In the genomic region with DNA sequence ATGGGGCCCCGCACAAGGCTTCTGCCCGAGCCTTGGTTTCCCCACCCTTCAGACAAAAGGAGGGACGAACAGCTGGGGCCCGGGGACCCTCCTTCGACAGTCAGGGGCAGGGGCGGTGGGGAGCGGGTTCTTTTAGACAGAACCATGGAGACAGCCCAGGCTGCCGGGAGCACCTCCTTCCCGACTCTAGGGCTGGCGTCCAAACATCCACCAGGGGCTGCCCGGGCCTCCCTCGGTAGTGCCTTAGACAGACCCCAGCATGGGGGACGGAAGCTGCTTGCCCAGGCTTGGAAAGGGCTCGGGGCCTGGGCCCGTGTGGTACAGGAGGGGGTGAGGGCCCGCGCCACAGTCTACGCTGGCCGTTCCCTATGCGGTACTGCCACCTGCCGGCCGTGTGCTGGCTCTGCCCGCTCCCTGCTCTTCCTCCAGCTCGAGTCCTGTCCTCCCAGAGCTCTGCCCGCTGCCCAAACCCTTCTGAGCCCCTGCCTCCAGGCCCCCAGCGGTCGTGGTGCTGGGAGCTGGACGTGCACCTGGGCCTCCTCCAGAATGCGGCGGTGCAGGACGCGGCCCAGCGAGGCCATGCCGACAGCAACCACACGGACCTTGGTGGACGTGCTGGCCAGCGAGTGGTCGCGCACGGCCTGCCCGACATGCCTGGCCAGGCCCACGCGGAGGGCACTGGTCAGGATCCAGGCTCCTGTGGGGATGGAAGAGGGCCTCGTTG, we compare ENCODE assay signal across 7 cellular contexts. TPM values are rescaled to one million over a fixed set of nuclear protein-coding genes. Genes with fewer than 3 reads are reported as not detected.
A peak's percentile ranks its signal among the peaks of the same experiment; 100 is the strongest.
DNase-seq lines count a peak whose midpoint lies in the region; FAIRE-seq and TF ChIP-seq lines count a peak whose summit lies in the region.

No MANE protein-coding gene starts in this region.

- H3K27me3 ChIP-seq in KMS-11 (ENCODE audit: insufficient read depth, low read depth) (peaks cover 63% of the 10 kb centered on the region), Peyer's patch (no peaks in the 10 kb centered on the region), neuron (ENCODE audit: insufficient read depth, low read length) (no peaks in the 10 kb centered on the region), stomach (peaks cover 0 to 28% (median 5%) of the 10 kb centered on the region in 3 donors)

- peak; percentile 66 for FAIRE-seq in GM18507 (lab: Jason Lieb, UNC)

- no peaks in the 10 kb centered on the region for H3K27me3 Mint-ChIP-seq in activated T-helper 1 cell treated with anti-CD3 and anti-CD28 coated beads, Interleukin-12 subunit alpha, Interleukin-12 subunit beta, Interleukin-2, Interleukin-4 antibody, amounts not matched to agents 30 ng/mL and 10 ng/mL and 1 ng/mL, durations not matched to agents 14 hours and 24 hours and 36 hours (ENCODE audit: insufficient read depth)

- H2AFZ ChIP-seq in KMS-11 (ENCODE audit: low read depth) (peak overlapping the region; percentile 30; the same call in 1 of the 2 replicates), neuron (ENCODE audit: low read depth, low read length) (peak overlapping the region; percentile 62)

- H3K27ac Mint-ChIP-seq in activated T-helper 1 cell treated with anti-CD3 and anti-CD28 coated beads, Interleukin-12 subunit alpha, Interleukin-12 subunit beta, Interleukin-2, Interleukin-4 antibody, amounts not matched to agents 30 ng/mL and 10 ng/mL and 1 ng/mL, durations not matched to agents 14 hours and 24 hours and 36 hours: no peak overlapping the region

- no peak overlapping the region for H3K4me3 ChIP-seq in KMS-11 (IDR thresholded peaks at IDR 0.05; ENCODE audit: insufficient read depth, low read depth, low read length)
- peak overlapping the region in 2 of 4 donors; percentile 27 to 38 for H3K4me3 ChIP-seq in Peyer's patch
- H3K4me3 ChIP-seq in fibroblast of the aortic adventitia (ENCODE audit: low read depth, low read length): no peak overlapping the region
- no peak overlapping the region for H3K4me3 ChIP-seq in neuron (ENCODE audit: low read length)
- H3K4me3 ChIP-seq in stomach: no peak overlapping the region

- H3K4me1 Mint-ChIP-seq in activated T-helper 1 cell treated with anti-CD3 and anti-CD28 coated beads, Interleukin-12 subunit alpha, Interleukin-12 subunit beta, Interleukin-2, Interleukin-4 antibody, amounts not matched to agents 30 ng/mL and 10 ng/mL and 1 ng/mL, durations not matched to agents 14 hours and 24 hours and 36 hours (ENCODE audit: low read depth): no peaks in the 10 kb centered on the region

- intact Hi-C loops in activated T-helper 1 cell treated with anti-CD3 and anti-CD28 coated beads, Interleukin-12 subunit alpha, Interleukin-12 subunit beta, Interleukin-2, Interleukin-4 antibody, amounts not matched to agents 30 ng/mL and 10 ng/mL and 1 ng/mL, durations not matched to agents 14 hours and 24 hours and 36 hours (cut with micrococcal nuclease): loop anchor here (1.0 kb wide), 4 partner anchors 20 to 234 kb away; a partner anchor contains a TSS
- intact Hi-C loops in stomach (cut with DNase I; ENCODE audit: low total_unique reads): loop anchor here (2.0 kb wide), 1 partner anchor 226 kb away; no protein-coding TSS in a partner anchor

- no peaks in the 10 kb centered on the region for H3K9me3 Mint-ChIP-seq in activated T-helper 1 cell treated with anti-CD3 and anti-CD28 coated beads, Interleukin-12 subunit alpha, Interleukin-12 subunit beta, Interleukin-2, Interleukin-4 antibody, amounts not matched to agents 30 ng/mL and 10 ng/mL and 1 ng/mL, durations not matched to agents 14 hours and 24 hours and 36 hours

- no peaks in the 10 kb centered on the region for H3K4me1 ChIP-seq in KMS-11 (ENCODE audit: low read depth, poor library complexity, severe bottlenecking)
- peaks cover 4 to 13% (median 7%) of the 10 kb centered on the region in 4 donors for H3K4me1 ChIP-seq in Peyer's patch
- peaks cover 3% of the 10 kb centered on the region for H3K4me1 ChIP-seq in neuron (ENCODE audit: insufficient read depth, low read length)
- H3K4me1 ChIP-seq in stomach: peaks cover 9 to 17% (median 14%) of the 10 kb centered on the region in 4 donors

- no peak overlapping the region for H3K4me3 Mint-ChIP-seq in activated T-helper 1 cell treated with anti-CD3 and anti-CD28 coated beads, Interleukin-12 subunit alpha, Interleukin-12 subunit beta, Interleukin-2, Interleukin-4 antibody, amounts not matched to agents 30 ng/mL and 10 ng/mL and 1 ng/mL, durations not matched to agents 14 hours and 24 hours and 36 hours

- peak; percentile 88 for DNase-seq in GM18507 (ENCODE audit: extremely low spot score, insufficient read length, low read depth)
- peak; percentile 57 to 86 (median 84) for DNase-seq in Peyer's patch
- peak; percentile 56 for DNase-seq in activated T-helper 1 cell treated with anti-CD3 and anti-CD28 coated beads, Interleukin-12 subunit alpha, Interleukin-12 subunit beta, Interleukin-2, Interleukin-4 antibody, amounts not matched to agents 30 ng/mL and 10 ng/mL and 1 ng/mL, durations not matched to agents 14 hours and 24 hours and 36 hours (ENCODE audit: low spot score)
- peak; percentile 69 for DNase-seq in fibroblast of the aortic adventitia (ENCODE audit: low read depth)
- peak; percentile 77 for DNase-seq in stomach

- no peaks in the 10 kb centered on the region for H3K36me3 ChIP-seq in KMS-11 (ENCODE audit: insufficient read depth)
- H3K36me3 ChIP-seq in Peyer's patch: no peaks in the 10 kb centered on the region
- H3K36me3 ChIP-seq in neuron (ENCODE audit: insufficient read depth, low read length): no peaks in the 10 kb centered on the region
- no peaks in the 10 kb centered on the region for H3K36me3 ChIP-seq in stomach

- H4K20me1 ChIP-seq in KMS-11 (ENCODE audit: insufficient read depth): no peaks in the 10 kb centered on the region

- TF ChIP-seq EP300 in stomach (IDR thresholded peaks at IDR 0.05): no peak

- no peak overlapping the region; the same call in 1 of the 2 replicates for H3K4me2 ChIP-seq in KMS-11

- no peak for TF ChIP-seq POLR2A in Peyer's patch (IDR thresholded peaks at IDR 0.05)
- TF ChIP-seq POLR2A in stomach (IDR thresholded peaks at IDR 0.05): no peak

- no peaks in the 10 kb centered on the region for H3K36me3 Mint-ChIP-seq in activated T-helper 1 cell treated with anti-CD3 and anti-CD28 coated beads, Interleukin-12 subunit alpha, Interleukin-12 subunit beta, Interleukin-2, Interleukin-4 antibody, amounts not matched to agents 30 ng/mL and 10 ng/mL and 1 ng/mL, durations not matched to agents 14 hours and 24 hours and 36 hours (ENCODE audit: low read depth)

- 21 to 30% (median 25%) methylated on average over 14 to 44 of the region's 44 CpGs for WGBS in stomach, 5 donors

- H3K9me3 ChIP-seq in Peyer's patch (no peaks in the 10 kb centered on the region), neuron (ENCODE audit: low read length) (no peaks in the 10 kb centered on the region), stomach (no peaks in the 10 kb centered on the region)

- H3K9ac ChIP-seq in KMS-11: no peak overlapping the region

- TF ChIP-seq CTCF in KMS-11 (conservative IDR thresholded peaks at IDR 0.05; ENCODE audit: low read depth, low read length) (peak; percentile 79), Peyer's patch (IDR thresholded peaks at IDR 0.05) (peak; percentile 87 to 92 (median 90)), fibroblast of the aortic adventitia (IDR thresholded peaks at IDR 0.05; ENCODE audit: insufficient read depth, low read length) (peak; percentile 94), stomach (IDR thresholded peaks at IDR 0.05) (peak in 5 of 7 experiments; percentile 87 to 93 (median 92))

- H3K27ac ChIP-seq in KMS-11 (no peak overlapping the region), Peyer's patch (no peak overlapping the region), stomach (peak overlapping the region in 1 of 5 donors; percentile 66)

- H3K79me2 ChIP-seq in KMS-11 (ENCODE audit: insufficient read depth, low read depth): no peaks in the 10 kb centered on the region

RNA-seq across cellular contexts. Expression of a gene that starts 20.1 kb away (rescaled TPM):
- 10 to 100 TPM; 16.5 to 40.2 (median 34.1) TPM for total RNA-seq in Peyer's patch
- 70.8 and 76.4 TPM in 2 replicates for total RNA-seq in activated T-helper 1 cell treated with anti-CD3 and anti-CD28 coated beads, Interleukin-12 subunit alpha, Interleukin-12 subunit beta, Interleukin-2, Interleukin-4 antibody, amounts not matched to agents 30 ng/mL and 10 ng/mL and 1 ng/mL, durations not matched to agents 14 hours and 24 hours and 36 hours
- 19.6 and 31.5 TPM in 2 replicates for total RNA-seq in fibroblast of the aortic adventitia (ENCODE audit: low replicate concordance)
- total RNA-seq in stomach: 100 to 1,000 TPM in 1 of 5 donors, 10 to 100 TPM in 3, 1 to 10 TPM in 1; 9.4 to 147 (median 44.2) TPM
- 10 to 100 TPM; 51.5 to 65.3 (median 54.9) TPM for polyA plus RNA-seq in stomach

RNA-seq across cellular contexts. Expression of a gene that starts 23.6 kb away (rescaled TPM):
- 10 to 100 TPM in 3 of 4 donors, 1 to 10 TPM in 1; 8.1 to 24.2 (median 16.3) TPM for total RNA-seq in Peyer's patch
- not detected in 2 replicates for total RNA-seq in activated T-helper 1 cell treated with anti-CD3 and anti-CD28 coated beads, Interleukin-12 subunit alpha, Interleukin-12 subunit beta, Interleukin-2, Interleukin-4 antibody, amounts not matched to agents 30 ng/mL and 10 ng/mL and 1 ng/mL, durations not matched to agents 14 hours and 24 hours and 36 hours
- total RNA-seq in fibroblast of the aortic adventitia (ENCODE audit: low replicate concordance): not detected in 2 replicates
- total RNA-seq in stomach: 10 to 100 TPM in 1 of 5 donors, under 1 TPM in 3, not detected in 1; 0.43 to 11.6 (median 0.50) TPM
- polyA plus RNA-seq in stomach: under 1 TPM; 0.15 to 0.61 (median 0.31) TPM

RNA-seq across cellular contexts. Expression of a gene that starts 24.1 kb away (rescaled TPM):
- 10 to 100 TPM; 50.6 to 66.4 (median 54.2) TPM for total RNA-seq in Peyer's patch
- 5.3 and 6.4 TPM in 2 replicates for total RNA-seq in activated T-helper 1 cell treated with anti-CD3 and anti-CD28 coated beads, Interleukin-12 subunit alpha, Interleukin-12 subunit beta, Interleukin-2, Interleukin-4 antibody, amounts not matched to agents 30 ng/mL and 10 ng/mL and 1 ng/mL, durations not matched to agents 14 hours and 24 hours and 36 hours
- total RNA-seq in fibroblast of the aortic adventitia (ENCODE audit: low replicate concordance): not detected in 2 replicates
- 100 to 1,000 TPM in 1 of 5 donors, 10 to 100 TPM in 4; 12.1 to 155 (median 75.9) TPM for total RNA-seq in stomach
- 10 to 100 TPM; 29.3 to 55.8 (median 42.2) TPM for polyA plus RNA-seq in stomach

RNA-seq across cellular contexts. Expression of a gene that starts 43.6 kb away (rescaled TPM):
- 100 to 1,000 TPM in 2 of 4 donors, 10 to 100 TPM in 2; 49.2 to 124 (median 100) TPM for total RNA-seq in Peyer's patch
- 236 and 247 TPM in 2 replicates for total RNA-seq in activated T-helper 1 cell treated with anti-CD3 and anti-CD28 coated beads, Interleukin-12 subunit alpha, Interleukin-12 subunit beta, Interleukin-2, Interleukin-4 antibody, amounts not matched to agents 30 ng/mL and 10 ng/mL and 1 ng/mL, durations not matched to agents 14 hours and 24 hours and 36 hours
- 282 and 327 TPM in 2 replicates for total RNA-seq in fibroblast of the aortic adventitia (ENCODE audit: low replicate concordance)
- total RNA-seq in stomach: 100 to 1,000 TPM; 218 to 263 (median 227) TPM
- polyA plus RNA-seq in stomach: 100 to 1,000 TPM in 2 of 3 donors, 10 to 100 TPM in 1; 95.0 to 327 (median 120) TPM
